ENCODE assay signal across 1 cellular context in genomic region chr19:13022859-13023636, GRCh38.
TF ChIP-seq lines count a peak whose summit lies in the region.

No MANE protein-coding gene starts in this region.

TF ChIP-seq in GM12878, 131 proteins besides CTCF, POLR2A, EP300 and RAD21 (continued from another document):
- TF ChIP-seq EED (IDR thresholded peaks at IDR 0.05; ENCODE audit: low read depth) (peak; percentile 31; the same call in 1 of the 2 replicates), CREM (IDR thresholded peaks at IDR 0.05; ENCODE audit: low read depth) (no peak), RELB (IDR thresholded peaks at IDR 0.05; ENCODE audit: low read depth) (0 out of 2 replicates have a peak, but pooled peaks have one; percentile 14), MLLT1 (IDR thresholded peaks at IDR 0.05) (peak; percentile 96), ZZZ3 (IDR thresholded peaks at IDR 0.05; ENCODE audit: control insufficient read depth, insufficient read length, low read depth) (peak; percentile 52), BMI1 (IDR thresholded peaks at IDR 0.05; ENCODE audit: borderline replicate concordance) (no peak), RFX5 (IDR thresholded peaks at IDR 0.05; ENCODE audit: low read depth, low read length) (no peak)
